15 cellular contexts compared by ENCODE assay signal in genomic region chr1:161638251-161638993, GRCh38. TPM values are rescaled to one million over a fixed set of nuclear protein-coding genes. Genes with fewer than 3 reads are reported as not detected.
"Had no signal": no experiment of that assay in that cellular context is flagged by ENCODE, and none has a peak within 500 bp of the region (broad histone marks: within the 10 kb centered on the region; RNA-seq: fewer than 3 reads in every experiment).

No MANE protein-coding gene starts in this region.

RNA-seq across cellular contexts. Expression of gene FCGR3B, which starts 7.4 kb away (rescaled TPM):
- total RNA-seq: activated naive CD4-positive, alpha-beta T cell treated with anti-CD3 and anti-CD28 coated beads for 36 hours; activated naive CD4-positive, alpha-beta T cell treated with anti-CD3 and anti-CD28 coated beads, Interleukin-2, amount 50 U/mL, for 72 hours; activated naive CD8-positive, alpha-beta T cell treated with anti-CD3 and anti-CD28 coated beads for 36 hours; activated naive CD8-positive, alpha-beta T cell treated with anti-CD3 and anti-CD28 coated beads, Interleukin-2, amount 10 ng/mL, durations not matched to agents 7 days and 5 days; activated T-cell treated with anti-CD3 and anti-CD28 coated beads, Interleukin-2, amount 50 U/mL, for 4 hours; activated T-helper 1 cell treated with anti-CD3 and anti-CD28 coated beads, Interleukin-12 subunit alpha, Interleukin-12 subunit beta, Interleukin-2, Interleukin-4 antibody, amounts not matched to agents 30 ng/mL and 10 ng/mL and 1 ng/mL, durations not matched to agents 14 hours and 24 hours and 36 hours; activated T-helper 17 cell treated with anti-CD3 and anti-CD28 coated beads, Interleukin-2, amount 50 U/mL, for 72 hours; activated T-helper 2 cell treated with anti-CD3 and anti-CD28 coated beads, Interferon-gamma antibody, Interleukin-2, Interleukin-4, amounts not matched to agents 10 μg/mL and 5 μg/mL and 100 μg/mL, durations not matched to agents 14 hours and 24 hours and 36 hours; ascending aorta; astrocyte; body of pancreas; bronchial epithelial cell; cardiac muscle cell; chondrocyte had no signal
- polyA plus RNA-seq: cardiac muscle cell had no signal

RNA-seq across cellular contexts. Expression of gene FCGR2B, which starts 24.5 kb away (rescaled TPM):
- total RNA-seq: activated naive CD4-positive, alpha-beta T cell treated with anti-CD3 and anti-CD28 coated beads for 36 hours; activated T-cell treated with anti-CD3 and anti-CD28 coated beads, Interleukin-2, amount 50 U/mL, for 72 hours; activated T-helper 1 cell treated with anti-CD3 and anti-CD28 coated beads, Interleukin-12 subunit alpha, Interleukin-12 subunit beta, Interleukin-2, Interleukin-4 antibody, amounts not matched to agents 30 ng/mL and 10 ng/mL and 1 ng/mL, durations not matched to agents 14 hours and 24 hours and 36 hours; activated T-helper 2 cell treated with anti-CD3 and anti-CD28 coated beads, Interferon-gamma antibody, Interleukin-2, Interleukin-4, amounts not matched to agents 10 μg/mL and 5 μg/mL and 100 μg/mL, durations not matched to agents 14 hours and 24 hours and 36 hours; astrocyte; bronchial epithelial cell; cardiac muscle cell; chondrocyte had no signal
- polyA plus RNA-seq: cardiac muscle cell had no signal
